ENCODE assay signal across 39 cellular contexts in genomic region chr17:22512057-22512456, GRCh38.
"Had no signal": no experiment of that assay in that cellular context is flagged by ENCODE, and none has a peak within 500 bp of the region (broad histone marks: within the 10 kb centered on the region; RNA-seq: fewer than 3 reads in every experiment).

No MANE protein-coding gene starts in this region.

- ATAC-seq: activated naive CD4-positive, alpha-beta T cell treated with anti-CD3 and anti-CD28 coated beads, Interleukin-2, amount 50 U/mL, for 72 hours; activated T-cell treated with anti-CD3 and anti-CD28 coated beads, Interleukin-2, amount 50 U/mL, for 4 hours; activated T-cell treated with anti-CD3 and anti-CD28 coated beads, Interleukin-2, amount 50 U/mL, for 72 hours; activated T-helper 17 cell treated with anti-CD3 and anti-CD28 coated beads, Interleukin-2, amount 50 U/mL, for 72 hours; body of pancreas had no signal

- H3K36me3 Mint-ChIP-seq: activated naive CD4-positive, alpha-beta T cell treated with anti-CD3 and anti-CD28 coated beads, Interleukin-2, amount 10 ng/mL, durations not matched to agents 7 days and 5 days; activated naive CD4-positive, alpha-beta T cell treated with anti-CD3 and anti-CD28 coated beads, Interleukin-2, amount 50 U/mL, for 24 hours; activated naive CD8-positive, alpha-beta T cell; activated naive CD8-positive, alpha-beta T cell treated with anti-CD3 and anti-CD28 coated beads for 36 hours; activated naive CD8-positive, alpha-beta T cell treated with anti-CD3 and anti-CD28 coated beads, Interleukin-2, amount 10 ng/mL, durations not matched to agents 7 days and 5 days; brain had no signal

- H3K4me1 Mint-ChIP-seq: activated naive CD4-positive, alpha-beta T cell treated with anti-CD3 and anti-CD28 coated beads, Interleukin-2, amount 10 ng/mL, durations not matched to agents 7 days and 5 days; activated naive CD4-positive, alpha-beta T cell treated with anti-CD3 and anti-CD28 coated beads, Interleukin-2, amount 50 U/mL, for 24 hours; activated naive CD8-positive, alpha-beta T cell treated with anti-CD3 and anti-CD28 coated beads for 36 hours; activated naive CD8-positive, alpha-beta T cell treated with anti-CD3 and anti-CD28 coated beads, Interleukin-2, amount 10 ng/mL, durations not matched to agents 7 days and 5 days; activated naive CD8-positive, alpha-beta T cell treated with anti-CD3 and anti-CD28 coated beads, Interleukin-2, amount 50 U/mL, for 24 hours; activated T-helper 17 cell treated with anti-CD3 and anti-CD28 coated beads, Interleukin-2, amount 50 U/mL, for 72 hours; brain; central memory CD8-positive, alpha-beta T cell had no signal

- H3K36me3 ChIP-seq: adrenal gland, ascending aorta, brain microvascular endothelial cell, breast epithelium, cardiac muscle cell had no signal

- H3K9me3 ChIP-seq: adrenal gland, ascending aorta, body of pancreas had no signal

- H3K27me3 Mint-ChIP-seq: activated naive CD4-positive, alpha-beta T cell treated with anti-CD3 and anti-CD28 coated beads, Interleukin-2, amount 10 ng/mL, durations not matched to agents 7 days and 5 days; activated naive CD8-positive, alpha-beta T cell; activated naive CD8-positive, alpha-beta T cell treated with anti-CD3 and anti-CD28 coated beads for 36 hours; activated naive CD8-positive, alpha-beta T cell treated with anti-CD3 and anti-CD28 coated beads, Interleukin-2, amount 10 ng/mL, durations not matched to agents 7 days and 5 days; activated naive CD8-positive, alpha-beta T cell treated with anti-CD3 and anti-CD28 coated beads, Interleukin-2, amount 50 U/mL, for 24 hours; activated T-cell treated with anti-CD3 and anti-CD28 coated beads, Interleukin-2, amount 50 U/mL, for 24 hours; activated T-helper 17 cell treated with anti-CD3 and anti-CD28 coated beads, Interleukin-2, amount 50 U/mL, for 72 hours; brain; central memory CD8-positive, alpha-beta T cell had no signal

- H3K4me1 ChIP-seq: adrenal gland, ascending aorta, body of pancreas, breast epithelium had no signal

- H3K27me3 ChIP-seq: adrenal gland, ascending aorta, body of pancreas, brain microvascular endothelial cell, breast epithelium, cardiac muscle cell had no signal

- DNase-seq: activated effector memory CD4-positive, alpha-beta T cell treated with anti-CD3 and anti-CD28 coated beads, Interleukin-2, amount 50 U/mL, for 16 hours; activated effector memory CD4-positive, alpha-beta T cell treated with Interleukin-2 at 50 U/mL for 16 hours; activated gamma-delta T cell; activated gamma-delta T cell treated with Interleukin-2 at 50 U/mL for 16 hours; activated naive CD4-positive, alpha-beta T cell; activated naive CD4-positive, alpha-beta T cell treated with anti-CD3 and anti-CD28 coated beads for 36 hours; activated naive CD4-positive, alpha-beta T cell treated with anti-CD3 and anti-CD28 coated beads, Interleukin-2, amount 10 ng/mL, durations not matched to agents 7 days and 5 days; activated naive CD4-positive, alpha-beta T cell treated with anti-CD3 and anti-CD28 coated beads, Interleukin-2, amount 50 U/mL, for 16 hours; activated naive CD4-positive, alpha-beta T cell treated with Interleukin-2 at 50 U/mL for 16 hours; activated naive CD8-positive, alpha-beta T cell treated with anti-CD3 and anti-CD28 coated beads for 36 hours; activated naive CD8-positive, alpha-beta T cell treated with anti-CD3 and anti-CD28 coated beads, Interleukin-2, amount 10 ng/mL, durations not matched to agents 7 days and 5 days; activated naive CD8-positive, alpha-beta T cell treated with anti-CD3 and anti-CD28 coated beads, Interleukin-2, amount 50 U/mL, for 24 hours; activated T-cell treated with anti-CD3 and anti-CD28 coated beads for 4 hours; activated T-cell treated with anti-CD3 and anti-CD28 coated beads, Interleukin-2, amount 50 U/mL, for 1 hour; activated T-cell treated with anti-CD3 and anti-CD28 coated beads, Interleukin-2, amount 50 U/mL, for 24 hours; activated T-cell treated with anti-CD3 and anti-CD28 coated beads, Interleukin-2, amount 50 U/mL, for 4 hours; activated T-cell treated with anti-CD3 and anti-CD28 coated beads, Interleukin-2, amount 50 U/mL, for 48 hours; activated T-cell treated with anti-CD3 and anti-CD28 coated beads, Interleukin-2, amount 50 U/mL, for 72 hours; adrenal gland; amniotic stem cell; amygdala; anterior cingulate cortex; aorta; body of pancreas; brain microvascular endothelial cell; caudate nucleus; central memory CD4-positive, alpha-beta T cell; cerebellar nuclear complex had no signal

- H3K9me3 Mint-ChIP-seq: activated naive CD8-positive, alpha-beta T cell treated with anti-CD3 and anti-CD28 coated beads for 36 hours had no signal

- H3K4me3 Mint-ChIP-seq: activated naive CD4-positive, alpha-beta T cell treated with anti-CD3 and anti-CD28 coated beads for 36 hours; activated naive CD4-positive, alpha-beta T cell treated with anti-CD3 and anti-CD28 coated beads, Interleukin-2, amount 10 ng/mL, durations not matched to agents 7 days and 5 days; activated naive CD4-positive, alpha-beta T cell treated with anti-CD3 and anti-CD28 coated beads, Interleukin-2, amount 50 U/mL, for 24 hours; activated naive CD8-positive, alpha-beta T cell; activated naive CD8-positive, alpha-beta T cell treated with anti-CD3 and anti-CD28 coated beads for 36 hours; activated naive CD8-positive, alpha-beta T cell treated with anti-CD3 and anti-CD28 coated beads, Interleukin-2, amount 10 ng/mL, durations not matched to agents 7 days and 5 days; activated naive CD8-positive, alpha-beta T cell treated with anti-CD3 and anti-CD28 coated beads, Interleukin-2, amount 50 U/mL, for 24 hours; activated T-cell treated with anti-CD3 and anti-CD28 coated beads, Interleukin-2, amount 50 U/mL, for 24 hours; activated T-cell treated with anti-CD3 and anti-CD28 coated beads, Interleukin-2, amount 50 U/mL, for 4 hours; activated T-cell treated with anti-CD3 and anti-CD28 coated beads, Interleukin-2, amount 50 U/mL, for 72 hours; activated T-helper 1 cell treated with anti-CD3 and anti-CD28 coated beads, Interleukin-12 subunit alpha, Interleukin-12 subunit beta, Interleukin-2, Interleukin-4 antibody, amounts not matched to agents 30 ng/mL and 10 ng/mL and 1 ng/mL, durations not matched to agents 14 hours and 24 hours and 36 hours; activated T-helper 17 cell treated with anti-CD3 and anti-CD28 coated beads, Interleukin-2, amount 50 U/mL, for 72 hours; brain; central memory CD8-positive, alpha-beta T cell had no signal

- H3K27ac ChIP-seq: adrenal gland, ascending aorta, body of pancreas, brain microvascular endothelial cell, breast epithelium, cardiac muscle cell had no signal

- H3K27ac Mint-ChIP-seq: activated naive CD4-positive, alpha-beta T cell treated with anti-CD3 and anti-CD28 coated beads for 36 hours; activated naive CD4-positive, alpha-beta T cell treated with anti-CD3 and anti-CD28 coated beads, Interleukin-2, amount 10 ng/mL, durations not matched to agents 7 days and 5 days; activated naive CD4-positive, alpha-beta T cell treated with anti-CD3 and anti-CD28 coated beads, Interleukin-2, amount 50 U/mL, for 24 hours; activated naive CD4-positive, alpha-beta T cell treated with anti-CD3 and anti-CD28 coated beads, Interleukin-2, amount 50 U/mL, for 72 hours; activated naive CD8-positive, alpha-beta T cell; activated naive CD8-positive, alpha-beta T cell treated with anti-CD3 and anti-CD28 coated beads for 36 hours; activated naive CD8-positive, alpha-beta T cell treated with anti-CD3 and anti-CD28 coated beads, Interleukin-2, amount 10 ng/mL, durations not matched to agents 7 days and 5 days; activated naive CD8-positive, alpha-beta T cell treated with anti-CD3 and anti-CD28 coated beads, Interleukin-2, amount 50 U/mL, for 24 hours; activated T-cell treated with anti-CD3 and anti-CD28 coated beads, Interleukin-2, amount 50 U/mL, for 24 hours; activated T-cell treated with anti-CD3 and anti-CD28 coated beads, Interleukin-2, amount 50 U/mL, for 72 hours; activated T-helper 1 cell treated with anti-CD3 and anti-CD28 coated beads, Interleukin-12 subunit alpha, Interleukin-12 subunit beta, Interleukin-2, Interleukin-4 antibody, amounts not matched to agents 30 ng/mL and 10 ng/mL and 1 ng/mL, durations not matched to agents 14 hours and 24 hours and 36 hours; activated T-helper 17 cell treated with anti-CD3 and anti-CD28 coated beads, Interleukin-2, amount 50 U/mL, for 72 hours; activated T-helper 2 cell treated with anti-CD3 and anti-CD28 coated beads, Interferon-gamma antibody, Interleukin-2, Interleukin-4, amounts not matched to agents 10 μg/mL and 5 μg/mL and 100 μg/mL, durations not matched to agents 14 hours and 24 hours and 36 hours; brain had no signal

- H3K4me3 ChIP-seq: adrenal gland, ascending aorta, body of pancreas, breast epithelium, cardiac muscle cell had no signal
